22 cellular contexts compared by ENCODE assay signal in the genomic region with DNA sequence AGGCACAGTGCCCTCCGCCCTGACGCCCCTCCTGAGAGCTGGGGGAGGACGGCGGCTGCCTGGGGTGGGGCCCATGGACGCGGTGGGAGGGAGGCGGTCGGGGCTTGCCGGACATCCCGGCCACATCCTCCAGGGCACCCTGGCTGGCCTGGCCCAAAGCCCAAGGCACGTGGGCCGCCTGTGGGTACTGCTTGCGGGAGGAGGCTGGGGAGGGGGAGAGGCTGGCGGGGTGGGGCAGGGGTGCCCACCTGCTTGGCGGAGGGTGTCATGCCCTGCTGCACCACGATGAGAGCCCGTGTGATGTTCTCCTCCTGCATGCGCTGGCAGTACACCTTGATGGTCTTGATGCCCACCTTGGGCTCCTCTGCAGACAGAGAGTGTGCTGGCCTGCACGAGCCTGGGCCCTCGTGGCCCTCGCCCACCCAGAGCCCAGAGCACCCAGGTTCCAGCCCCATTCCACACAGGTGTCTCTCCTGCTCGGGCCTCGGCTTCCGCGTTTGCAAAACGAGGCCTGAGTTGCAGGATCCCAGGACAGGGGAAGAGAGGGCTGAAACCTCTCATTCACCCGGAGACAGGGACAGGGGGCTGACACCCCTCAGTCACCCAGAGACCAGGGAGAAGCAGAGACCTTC. TPM values are rescaled to one million over a fixed set of nuclear protein-coding genes. Genes with fewer than 3 reads are reported as not detected.
A peak's percentile ranks its signal among the peaks of the same experiment; 100 is the strongest.
DNase-seq lines count a peak whose midpoint lies in the region; ATAC-seq, FAIRE-seq and TF ChIP-seq lines count a peak whose summit lies in the region.
"Had no signal": no experiment of that assay in that cellular context is flagged by ENCODE, and none has a peak within 500 bp of the region (broad histone marks: within the 10 kb centered on the region; RNA-seq: fewer than 3 reads in every experiment).

No MANE protein-coding gene starts in this region.

- peaks cover 5% of the 10 kb centered on the region; the same call in 1 of the 2 replicates for H3K9me1 ChIP-seq in IMR-90 (ENCODE audit: insufficient read depth, low read length)

- in situ Hi-C loops in IMR-90 (cut with MboI; ENCODE audit: low sequenced_read_pairs) = no loop called here
- in situ Hi-C loops in GM12878 (cut with MboI) = no loop called here

- no peak overlapping the region for H2BK5ac ChIP-seq in IMR-90 (ENCODE audit: low read depth, low read length, poor library complexity, severe bottlenecking)

- H4K20me1 ChIP-seq in IMR-90 (ENCODE audit: insufficient read depth, low read length) (peaks cover 22% of the 10 kb centered on the region), GM12878 (ENCODE audit: control insufficient read depth, insufficient read depth) (no peaks in the 10 kb centered on the region)

- no peak overlapping the region for H3K56ac ChIP-seq in IMR-90 (ENCODE audit: extremely low read depth, insufficient read depth, low read length)

- H2BK20ac ChIP-seq in IMR-90 (ENCODE audit: low read depth, low read length) = no peak overlapping the region

- H3K18ac ChIP-seq in IMR-90 (ENCODE audit: low read depth, low read length) = no peak overlapping the region

- peaks cover 3 to 28% of the 10 kb centered on the region in 2 experiments; a peak in 2 of 4 replicates for H3K79me1 ChIP-seq in IMR-90 (ENCODE audit: low read depth in 1 of 2, low read length in 2 of 2)

- TF ChIP-seq EP300 in GM12878 (IDR thresholded peaks at IDR 0.05; ENCODE audit: borderline replicate concordance in 1 of 2, control insufficient read depth in 1 of 2, low read depth in 2 of 2, low read length in 2 of 2) (no peak), stomach (IDR thresholded peaks at IDR 0.05) (no peak)

- H2BK120ac ChIP-seq in IMR-90 (ENCODE audit: low read depth, low read length) = no peak overlapping the region

- SMC1A ChIA-PET in GM12878 (lab: Charles Lee; ENCODE audit: uncharacterized antibody, unreplicated experiment) = no interaction called here

- H3K36me3 ChIP-seq in left ventricle myocardium inferior (peaks cover 54% of the 10 kb centered on the region), IMR-90 (ENCODE audit: control insufficient read depth, insufficient read depth, low read length) (peaks cover 42% of the 10 kb centered on the region), GM12878 (ENCODE audit: control insufficient read depth in 2 of 2, insufficient read depth in 2 of 2, low read length in 1 of 2) (peaks cover 6 to 27% of the 10 kb centered on the region in 2 experiments), upper lobe of right lung (peaks cover 60% of the 10 kb centered on the region), stomach (peaks cover 34 to 71% (median 68%) of the 10 kb centered on the region in 4 donors)

- POLR2A ChIA-PET in IMR-90 (lab: Charles Lee; ENCODE audit: unreplicated experiment) (no interaction called here), GM12878 (lab: Charles Lee) (no interaction called here)

- H3K27me3 ChIP-seq in left ventricle myocardium inferior (ENCODE audit: low read depth) (no peaks in the 10 kb centered on the region), IMR-90 (ENCODE audit: control insufficient read depth, insufficient read depth, low read length) (no peaks in the 10 kb centered on the region), GM12878 (replicated peaks in 1 of 2; ENCODE audit: control insufficient read depth in 2 of 2, insufficient read depth in 2 of 2, low read length in 1 of 2) (no peaks in the 10 kb centered on the region), upper lobe of right lung (no peaks in the 10 kb centered on the region), stomach (no peaks in the 10 kb centered on the region)

- H3K4me2 ChIP-seq in IMR-90 (ENCODE audit: low read depth, low read length) (no peak overlapping the region), GM12878 (ENCODE audit: control insufficient read depth, insufficient read depth) (no peak overlapping the region)

- H3K27ac ChIP-seq in left ventricle myocardium inferior (replicated peaks) = no peak overlapping the region
- H3K27ac ChIP-seq in IMR-90 (ENCODE audit: insufficient read depth, low read length) = no peak overlapping the region
- no peak overlapping the region for H3K27ac ChIP-seq in GM12878 (ENCODE audit: control insufficient read depth, insufficient read depth)
- H3K27ac ChIP-seq in upper lobe of right lung = no peak overlapping the region
- H3K27ac ChIP-seq in stomach = no peak overlapping the region
- H3K27ac ChIP-seq: SK-N-MC had no signal

- FAIRE-seq in GM12878 (lab: Jason Lieb, UNC) = no peak
- FAIRE-seq: A204.1, D721Med, H1, RCC 7860 had no signal

- H2AFZ ChIP-seq in IMR-90 (replicated peaks; ENCODE audit: low read length, poor library complexity) = no peak overlapping the region
- H2AFZ ChIP-seq in GM12878 (ENCODE audit: control insufficient read depth, low read depth, low read length) = no peak overlapping the region

- no peak overlapping the region for H3K4ac ChIP-seq in IMR-90 (ENCODE audit: low read depth, low read length)

- no peak overlapping the region for H3K9ac ChIP-seq in IMR-90 (ENCODE audit: low read depth, low read length)
- H3K9ac ChIP-seq in GM12878 (ENCODE audit: control insufficient read depth, insufficient read depth, low read length) = no peak overlapping the region

- DNase-seq in Right ventricle myocardium inferior (ENCODE audit: missing footprints) (peak; percentile 62), left ventricle myocardium inferior (no peak), IMR-90 (no peak), GM12878 (ENCODE audit: low read depth, low spot score) (no peak), upper lobe of right lung (peak; percentile 62), kidney tubule cell (ENCODE audit: low spot score) (no peak), stomach (no peak)
- DNase-seq: DMS53, GDM1, Kasumi-1, NCI-H1417 treated with DMSO at 0.1 percent for 48 hours, NCI-H187, NCI-H446, NCI-H526, OCI-M1, SHP77 had no signal

- H2AK9ac ChIP-seq in IMR-90 (replicated peaks; ENCODE audit: low read depth, low read length, poor library complexity) = peak overlapping the region; percentile 37

- no peak overlapping the region for H4K8ac ChIP-seq in IMR-90 (ENCODE audit: low read depth in 2 of 2, low read length in 2 of 2)

- no peak overlapping the region for H2AK5ac ChIP-seq in IMR-90 (ENCODE audit: low read depth, low read length)

- no peak overlapping the region for H3K14ac ChIP-seq in IMR-90 (replicated peaks; ENCODE audit: low read depth, low read length)

- H2BK15ac ChIP-seq in IMR-90 (ENCODE audit: low read depth, low read length) = no peak overlapping the region

- H3K4me3 ChIP-seq in left ventricle myocardium inferior (no peak overlapping the region), IMR-90 (ENCODE audit: insufficient read depth, low read depth, low read length) (no peak overlapping the region), GM12878 (no peak overlapping the region), upper lobe of right lung (no peak overlapping the region), stomach (no peak overlapping the region)
- H3K4me3 ChIP-seq: SK-N-MC had no signal

- intact Hi-C loops in Right ventricle myocardium inferior (cut with DNase I) = no loop called here
- intact Hi-C loops in left ventricle myocardium inferior (cut with micrococcal nuclease) = no loop called here
- intact Hi-C loops in IMR-90 (cut with micrococcal nuclease) = no loop called here
- intact Hi-C loops in GM12878 (cut with micrococcal nuclease; ENCODE audit: unreplicated experiment) = no loop called here
- intact Hi-C loops in upper lobe of right lung (cut with DNase I) = no loop called here
- intact Hi-C loops in stomach (cut with DNase I; ENCODE audit: low total_unique reads) = loop anchor here (10.0 kb wide), 1 partner anchor 47 kb away; a partner anchor contains a TSS

- RAD21 ChIA-PET in GM12878 (lab: Charles Lee; ENCODE audit: unreplicated experiment) = no interaction called here

- CTCF ChIA-PET in IMR-90 (lab: Yijun Ruan, JAX) (no interaction called here), GM12878 (lab: Yijun Ruan, JAX) (interaction anchor here (1.2 kb wide), 1 partner anchor 25 kb away, joined by 3 read pairs; no protein-coding TSS in a partner anchor)

- ATAC-seq in Right ventricle myocardium inferior (no peak), IMR-90 (ENCODE audit: low read depth) (no peak), GM12878 (no peak), upper lobe of right lung (no peak)
- ATAC-seq: HCT116 had no signal

- H4K5ac ChIP-seq in IMR-90 (ENCODE audit: low read depth, low read length) = no peak overlapping the region

- H3K4me1 ChIP-seq in left ventricle myocardium inferior = peaks cover 37% of the 10 kb centered on the region
- peaks cover 5% of the 10 kb centered on the region; the same call in 1 of the 2 replicates for H3K4me1 ChIP-seq in IMR-90 (ENCODE audit: control insufficient read depth, insufficient read depth, low read length)
- peaks cover 35% of the 10 kb centered on the region for H3K4me1 ChIP-seq in GM12878 (ENCODE audit: control insufficient read depth, insufficient read depth, low read length)
- H3K4me1 ChIP-seq in upper lobe of right lung = peaks cover 24% of the 10 kb centered on the region
- peaks cover 18 to 78% (median 46%) of the 10 kb centered on the region in 4 donors for H3K4me1 ChIP-seq in stomach

- dilution Hi-C loops in IMR-90 (cut with HindIII; ENCODE audit: low sequenced_read_pairs, unreplicated experiment) = no loop called here

- BruUV-seq in IMR-90 (replicated peaks; lab: Mats Ljungman, UMichigan) (no TSS peak), GM12878 (replicated peaks; lab: Mats Ljungman, UMichigan) (no TSS peak)

- TF ChIP-seq POLR2A in IMR-90 (IDR thresholded peaks at IDR 0.05; ENCODE audit: low read depth, low read length) = no peak
- TF ChIP-seq POLR2A in GM12878 (IDR thresholded peaks at IDR 0.05; ENCODE audit: low read depth, low read length) = peak; percentile 23; the same call in 1 of the 2 replicates
- no peak for TF ChIP-seq POLR2A in stomach (IDR thresholded peaks at IDR 0.05)

- TF ChIP-seq CTCF in left ventricle myocardium inferior (IDR thresholded peaks at IDR 0.05; ENCODE audit: borderline replicate concordance) (no peak), IMR-90 (conservative IDR thresholded peaks at IDR 0.05; ENCODE audit: low read depth, low read length) (no peak), GM12878 (IDR thresholded peaks at IDR 0.05 in 2 of 3, conservative IDR thresholded peaks at IDR 0.05 in 1 of 3; ENCODE audit: control insufficient read depth in 2 of 3, extremely low read depth in 1 of 3, insufficient read depth in 1 of 3, low read depth in 3 of 3, low read length in 3 of 3) (no peak), upper lobe of right lung (IDR thresholded peaks at IDR 0.05) (no peak), stomach (IDR thresholded peaks at IDR 0.05) (no peak)

- H3K23ac ChIP-seq in IMR-90 (ENCODE audit: low read depth, low read length) = no peak overlapping the region

- no peak overlapping the region for H4K91ac ChIP-seq in IMR-90 (ENCODE audit: insufficient read depth, low read depth, low read length)

- WGBS in IMR-90 (ENCODE audit: extremely low coverage in 2 of 2, insufficient read length in 1 of 2), 2 experiments = 94% methylated on average over 7 of the region's 27 CpGs; no CpG with 5 or more reads in 1 of the 2 experiments
- WGBS in GM12878 (ENCODE audit: insufficient coverage, insufficient replicate concordance, low lambda C conversion rate, missing lambda C conversion rate) = 93% methylated on average over 18 of the region's 27 CpGs
- 87 to 92% (median 90%) methylated on average over 8 to 27 of the region's 27 CpGs for WGBS in stomach, 5 donors

- no peak for TF ChIP-seq RAD21 in IMR-90 (IDR thresholded peaks at IDR 0.05; ENCODE audit: low read length)
- TF ChIP-seq RAD21 in GM12878 (IDR thresholded peaks at IDR 0.05; ENCODE audit: insufficient read depth, low read depth, low read length) = no peak

- H3K79me2 ChIP-seq in GM12878 (ENCODE audit: control insufficient read depth, insufficient read depth, low read length) = peaks cover 24% of the 10 kb centered on the region

- H3K9me3 ChIP-seq in left ventricle myocardium inferior (replicated peaks) (no peaks in the 10 kb centered on the region), IMR-90 (ENCODE audit: control insufficient read depth, insufficient read depth, low read length) (no peaks in the 10 kb centered on the region), GM12878 (replicated peaks; ENCODE audit: control insufficient read depth, insufficient read depth, low read length) (no peaks in the 10 kb centered on the region), upper lobe of right lung (no peaks in the 10 kb centered on the region), stomach (no peaks in the 10 kb centered on the region)

RNA-seq across cellular contexts. Expression of a gene that starts 3.5 kb away (rescaled TPM):
- total RNA-seq in Right ventricle myocardium inferior (142 TPM), left ventricle myocardium inferior (140 TPM), IMR-90 (2012; rRNA removed) (195 and 294 TPM in 2 replicates), GM12878 (2014; rRNA removed) (194 and 207 TPM in 2 replicates), GM12878 (2014; rRNA removed; fragmentation: Illumina TruSeq; extraction: Trizol) (78.7 and 85.5 TPM in 2 replicates), GM12878 (2021) (243 and 250 TPM in 2 replicates), upper lobe of right lung (155 TPM), stomach (100 to 1,000 TPM in 1 of 5 donors, 10 to 100 TPM in 4; 24.5 to 361 (median 40.6) TPM)
- polyA plus RNA-seq in IMR-90 (2012; rRNA removed) (391 and 449 TPM in 2 replicates), GM12878 (2011; rRNA removed) (92.4 and 192 TPM in 2 replicates), GM12878 (2014; fragmentation: Illumina TruSeq; extraction: Trizol) (10.0 and 142 TPM in 2 replicates), GM12878 (2014; fragmentation: Nextera tagmentation; extraction: Ambion mirVana) (10 to 100 TPM in 1 of 2 experiments, 1 to 10 TPM in 1; 4.0 to 17.0 TPM), GM12878 (2014; rRNA removed) (367 and 444 TPM in 2 replicates), GM12878 (2016; fragmentation: Nextera tagmentation; extraction: Ambion mirVana) (100 to 1,000 TPM; 460 to 487 TPM), stomach (100 to 1,000 TPM; 109 to 128 (median 123) TPM)
- polyA plus RNA-seq in IMR-90 (2012; cell fraction: cytosol; rRNA removed) = 408 and 821 TPM in 2 replicates
- polyA plus RNA-seq in IMR-90 (2012; cell fraction: nucleus; rRNA removed; ENCODE audit: low replicate concordance) = 242 and 436 TPM in 2 replicates
- 37.4 and 46.6 TPM in 2 replicates for total RNA-seq in GM12878 (2013; cell fraction: nucleolus; rRNA removed)
- polyA plus RNA-seq in GM12878 (2011; ENCODE audit: low read depth) = 54.0 TPM
- 220 and 291 TPM in 2 replicates for polyA plus RNA-seq in GM12878 (2011; cell fraction: cytosol; rRNA removed)
- polyA plus RNA-seq in GM12878 (2011; cell fraction: nucleus; rRNA removed) = 162 and 168 TPM in 2 replicates
- polyA plus RNA-seq in GM12878 (2012) = 184 and 198 TPM in 2 replicates
- 76.9 and 101 TPM in 2 replicates for polyA minus RNA-seq in GM12878 (2011; rRNA and poly(A)+ RNA removed)
- polyA minus RNA-seq in GM12878 (2011; cell fraction: cytosol; rRNA and poly(A)+ RNA removed) = 70.2 and 78.0 TPM in 2 replicates
- 29.5 and 49.3 TPM in 2 replicates for polyA minus RNA-seq in GM12878 (2011; cell fraction: nucleus; rRNA and poly(A)+ RNA removed)

RNA-seq across cellular contexts. Expression of a gene that starts 12.1 kb away (rescaled TPM):
- total RNA-seq in Right ventricle myocardium inferior (361 TPM), left ventricle myocardium inferior (327 TPM), IMR-90 (2012; rRNA removed) (357 and 415 TPM in 2 replicates), GM12878 (2014; rRNA removed) (325 and 388 TPM in 2 replicates), GM12878 (2014; rRNA removed; fragmentation: Illumina TruSeq; extraction: Trizol) (185 and 204 TPM in 2 replicates), GM12878 (2021) (305 and 316 TPM in 2 replicates), upper lobe of right lung (387 TPM), stomach (100 to 1,000 TPM in 4 of 5 donors, 10 to 100 TPM in 1; 90.0 to 710 (median 158) TPM)
- polyA plus RNA-seq in IMR-90 (2012; rRNA removed) (1,083 and 1,136 TPM in 2 replicates), GM12878 (2011; rRNA removed) (171 and 289 TPM in 2 replicates), GM12878 (2014; fragmentation: Illumina TruSeq; extraction: Trizol) (144 and 257 TPM in 2 replicates), GM12878 (2014; fragmentation: Nextera tagmentation; extraction: Ambion mirVana) (10 to 100 TPM; 33.3 to 99.6 TPM), GM12878 (2014; rRNA removed) (749 and 807 TPM in 2 replicates), GM12878 (2016; fragmentation: Nextera tagmentation; extraction: Ambion mirVana) (100 to 1,000 TPM; 534 to 574 TPM), stomach (100 to 1,000 TPM; 433 to 532 (median 509) TPM)
- 2,056 and 2,058 TPM in 2 replicates for polyA plus RNA-seq in IMR-90 (2012; cell fraction: cytosol; rRNA removed)
- 1,128 and 1,215 TPM in 2 replicates for polyA plus RNA-seq in IMR-90 (2012; cell fraction: nucleus; rRNA removed; ENCODE audit: low replicate concordance)
- total RNA-seq in GM12878 (2013; cell fraction: nucleolus; rRNA removed) = 30.7 and 37.1 TPM in 2 replicates
- 143 TPM for polyA plus RNA-seq in GM12878 (2011; ENCODE audit: low read depth)
- polyA plus RNA-seq in GM12878 (2011; cell fraction: cytosol; rRNA removed) = 532 and 769 TPM in 2 replicates
- polyA plus RNA-seq in GM12878 (2011; cell fraction: nucleus; rRNA removed) = 455 and 480 TPM in 2 replicates
- polyA plus RNA-seq in GM12878 (2012) = 460 and 464 TPM in 2 replicates
- polyA minus RNA-seq in GM12878 (2011; rRNA and poly(A)+ RNA removed) = 134 and 182 TPM in 2 replicates
- 111 and 122 TPM in 2 replicates for polyA minus RNA-seq in GM12878 (2011; cell fraction: cytosol; rRNA and poly(A)+ RNA removed)
- polyA minus RNA-seq in GM12878 (2011; cell fraction: nucleus; rRNA and poly(A)+ RNA removed) = 39.3 and 60.3 TPM in 2 replicates

RNA-seq across cellular contexts. Expression of a gene that starts 24.7 kb away (rescaled TPM):
- total RNA-seq in Right ventricle myocardium inferior = 6.6 TPM
- 4.8 TPM for total RNA-seq in left ventricle myocardium inferior
- total RNA-seq in IMR-90 (2012; rRNA removed) = 0.83 and 1.3 TPM in 2 replicates
- 1.4 and 1.7 TPM in 2 replicates for polyA plus RNA-seq in IMR-90 (2012; rRNA removed)
- polyA plus RNA-seq in IMR-90 (2012; cell fraction: cytosol; rRNA removed) = 2.0 and 2.2 TPM in 2 replicates
- polyA plus RNA-seq in IMR-90 (2012; cell fraction: nucleus; rRNA removed; ENCODE audit: low replicate concordance) = 3.0 and 10.5 TPM in 2 replicates
- total RNA-seq in GM12878 (2013; cell fraction: nucleolus; rRNA removed) = 190 and 196 TPM in 2 replicates
- 116 and 146 TPM in 2 replicates for total RNA-seq in GM12878 (2014; rRNA removed)
- total RNA-seq in GM12878 (2014; rRNA removed; fragmentation: Illumina TruSeq; extraction: Trizol) = 21.4 and 26.2 TPM in 2 replicates
- total RNA-seq in GM12878 (2021) = 142 and 151 TPM in 2 replicates
- 33.0 TPM for polyA plus RNA-seq in GM12878 (2011; ENCODE audit: low read depth)
- 20.8 and 53.2 TPM in 2 replicates for polyA plus RNA-seq in GM12878 (2011; rRNA removed)
- 64.0 and 103 TPM in 2 replicates for polyA plus RNA-seq in GM12878 (2011; cell fraction: cytosol; rRNA removed)
- 223 and 275 TPM in 2 replicates for polyA plus RNA-seq in GM12878 (2011; cell fraction: nucleus; rRNA removed)
- 85.3 and 105 TPM in 2 replicates for polyA plus RNA-seq in GM12878 (2012)
- polyA plus RNA-seq in GM12878 (2014; fragmentation: Illumina TruSeq; extraction: Trizol) = 1.4 and 9.8 TPM in 2 replicates
- 1 to 10 TPM; 1.4 to 7.8 TPM for polyA plus RNA-seq in GM12878 (2014; fragmentation: Nextera tagmentation; extraction: Ambion mirVana)
- polyA plus RNA-seq in GM12878 (2014; rRNA removed) = 96.0 and 125 TPM in 2 replicates
- polyA plus RNA-seq in GM12878 (2016; fragmentation: Nextera tagmentation; extraction: Ambion mirVana) = 10 to 100 TPM; 66.6 to 82.6 TPM
- polyA minus RNA-seq in GM12878 (2011; rRNA and poly(A)+ RNA removed) = 36.0 and 96.7 TPM in 2 replicates
- polyA minus RNA-seq in GM12878 (2011; cell fraction: cytosol; rRNA and poly(A)+ RNA removed) = 45.4 and 45.7 TPM in 2 replicates
- 32.4 and 52.2 TPM in 2 replicates for polyA minus RNA-seq in GM12878 (2011; cell fraction: nucleus; rRNA and poly(A)+ RNA removed)
- total RNA-seq in upper lobe of right lung = 98.2 TPM
- total RNA-seq in stomach = 100 to 1,000 TPM in 1 of 5 donors, 10 to 100 TPM in 4; 14.3 to 211 (median 22.3) TPM
- 10 to 100 TPM; 12.2 to 15.4 (median 14.0) TPM for polyA plus RNA-seq in stomach

RNA-seq across cellular contexts. Expression of a gene that starts 51.8 kb away (rescaled TPM):
- 7.7 TPM for total RNA-seq in Right ventricle myocardium inferior
- total RNA-seq in left ventricle myocardium inferior = 9.3 TPM
- 0.36 and 0.56 TPM in 2 replicates for total RNA-seq in IMR-90 (2012; rRNA removed)
- 3.2 and 3.3 TPM in 2 replicates for polyA plus RNA-seq in IMR-90 (2012; rRNA removed)
- 3.0 and 3.3 TPM in 2 replicates for polyA plus RNA-seq in IMR-90 (2012; cell fraction: cytosol; rRNA removed)
- polyA plus RNA-seq in IMR-90 (2012; cell fraction: nucleus; rRNA removed; ENCODE audit: low replicate concordance) = 21.0 and 42.9 TPM in 2 replicates
- 50.3 and 55.4 TPM in 2 replicates for total RNA-seq in GM12878 (2013; cell fraction: nucleolus; rRNA removed)
- total RNA-seq in GM12878 (2014; rRNA removed) = 14.9 and 18.1 TPM in 2 replicates
- 5.6 and 7.6 TPM in 2 replicates for total RNA-seq in GM12878 (2014; rRNA removed; fragmentation: Illumina TruSeq; extraction: Trizol)
- 38.7 and 49.5 TPM in 2 replicates for total RNA-seq in GM12878 (2021)
- polyA plus RNA-seq in GM12878 (2011; ENCODE audit: low read depth) = 16.4 TPM
- 3.3 and 5.5 TPM in 2 replicates for polyA plus RNA-seq in GM12878 (2011; rRNA removed)
- polyA plus RNA-seq in GM12878 (2011; cell fraction: cytosol; rRNA removed) = 7.0 and 10.0 TPM in 2 replicates
- polyA plus RNA-seq in GM12878 (2011; cell fraction: nucleus; rRNA removed) = 81.6 and 107 TPM in 2 replicates
- polyA plus RNA-seq in GM12878 (2012) = 15.2 and 21.6 TPM in 2 replicates
- 4.6 and 11.4 TPM in 2 replicates for polyA plus RNA-seq in GM12878 (2014; fragmentation: Illumina TruSeq; extraction: Trizol)
- polyA plus RNA-seq in GM12878 (2014; fragmentation: Nextera tagmentation; extraction: Ambion mirVana) = 1 to 10 TPM; 1.0 to 2.9 TPM
- polyA plus RNA-seq in GM12878 (2014; rRNA removed) = 26.9 and 36.5 TPM in 2 replicates
- 10 to 100 TPM; 22.0 to 22.1 TPM for polyA plus RNA-seq in GM12878 (2016; fragmentation: Nextera tagmentation; extraction: Ambion mirVana)
- polyA minus RNA-seq in GM12878 (2011; rRNA and poly(A)+ RNA removed) = 4.3 and 9.4 TPM in 2 replicates
- 5.8 and 7.9 TPM in 2 replicates for polyA minus RNA-seq in GM12878 (2011; cell fraction: cytosol; rRNA and poly(A)+ RNA removed)
- 24.3 and 39.7 TPM in 2 replicates for polyA minus RNA-seq in GM12878 (2011; cell fraction: nucleus; rRNA and poly(A)+ RNA removed)
- total RNA-seq in upper lobe of right lung = 51.0 TPM
- 100 to 1,000 TPM in 1 of 5 donors, 10 to 100 TPM in 3, 1 to 10 TPM in 1; 5.1 to 144 (median 38.8) TPM for total RNA-seq in stomach
- polyA plus RNA-seq in stomach = 10 to 100 TPM; 14.2 to 31.6 (median 22.0) TPM

Comparison
In these comparisons a context has a peak if more than half of its experiments do, and no peak if none do; other contexts are left out.
1. DNase-seq: peak in Right ventricle myocardium inferior (single experiment) and upper lobe of right lung (single experiment); none in left ventricle myocardium inferior (single experiment), IMR-90 (single experiment), GM12878 (single experiment), kidney tubule cell (single experiment) and stomach (single experiment).